Comparison of ENCODE assay signal across 8 cellular contexts in the genomic region with DNA sequence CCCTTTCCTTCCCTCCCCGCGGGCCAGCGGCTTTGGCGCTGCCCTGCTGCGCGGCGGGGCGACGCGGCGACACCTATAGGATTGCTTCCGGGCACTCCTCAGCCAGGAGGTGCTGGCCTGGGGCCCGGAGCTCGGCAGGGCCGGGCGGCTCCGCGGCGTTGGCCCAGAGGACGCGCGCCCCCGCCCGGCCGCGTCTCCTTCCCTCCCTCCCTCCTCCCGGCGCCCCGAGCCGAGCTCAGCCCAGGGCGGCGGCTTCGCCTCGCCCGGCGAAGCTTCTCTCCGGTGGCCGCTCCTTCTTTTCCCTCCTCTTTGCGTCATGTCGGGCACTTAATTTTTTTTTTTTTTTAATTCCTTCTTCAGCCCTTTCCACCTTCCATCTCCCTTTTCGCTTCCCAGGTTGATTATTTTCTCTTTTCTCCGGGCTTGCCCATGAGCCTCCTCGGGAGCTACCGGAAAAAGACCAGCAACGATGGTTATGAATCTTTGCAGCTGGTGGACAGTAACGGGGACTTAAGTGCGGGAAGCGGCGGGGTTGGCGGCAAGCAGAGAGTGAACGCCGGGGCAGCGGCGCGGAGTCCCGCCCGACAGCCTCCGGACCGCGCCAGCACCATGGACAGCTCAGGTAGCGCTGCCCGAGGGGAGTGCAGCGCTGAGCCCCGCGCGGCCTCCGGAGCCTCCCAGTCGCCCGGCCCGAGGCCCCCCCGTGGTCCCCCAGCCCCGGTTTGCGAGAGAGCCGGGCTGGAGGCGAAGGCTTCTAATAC. TPM values are rescaled to one million over a fixed set of nuclear protein-coding genes. Genes with fewer than 3 reads are reported as not detected.
A peak's percentile ranks its signal among the peaks of the same experiment; 100 is the strongest.
DNase-seq lines count a peak whose midpoint lies in the region; ATAC-seq and TF ChIP-seq lines count a peak whose summit lies in the region.

A gene (plus strand): TSS at position 227 of the 761 bp plus-strand sequence. CDS start 203 bp downstream, at position 430.

- H3K27ac ChIP-seq in thyroid gland = no peak within 1 kb of the TSS

- no peaks in the 10 kb centered on the region for H3K9me3 ChIP-seq in thyroid gland

- DNase-seq in GM10266 (ENCODE audit: extremely low spot score) = peak; percentile 64
- peak; percentile 21 for DNase-seq in KG1 (lab: John Stamatoyannopoulos, UW)
- peak; percentile 7 for DNase-seq in SKM-1 (lab: John Stamatoyannopoulos, UW; ENCODE audit: unreplicated experiment)
- peak; percentile 1 for DNase-seq in activated naive CD8-positive, alpha-beta T cell treated with anti-CD3 and anti-CD28 coated beads, Interleukin-2, amount 50 U/mL, for 16 hours (ENCODE audit: low read depth, low spot score)
- DNase-seq in Right ventricle myocardium inferior (ENCODE audit: missing footprints) = peak; percentile 75
- peak; percentile 21 for DNase-seq in occipital lobe (lab: John Stamatoyannopoulos, UW)
- peak; percentile 71 to 81 for DNase-seq in thyroid gland

- ATAC-seq in Right ventricle myocardium inferior (peak; percentile 97), GM21576 (IDR thresholded peaks at IDR 0.05; ENCODE audit: unreplicated experiment) (no peak)

- peaks cover 0 to 15% of the 10 kb centered on the region in 2 donors for H3K4me1 ChIP-seq in thyroid gland

- intact Hi-C loops in Right ventricle myocardium inferior (cut with DNase I) (no loop called here), thyroid gland (cut with DNase I) (loop anchor here (10.0 kb wide), 1 partner anchor 55 kb away; no protein-coding TSS in a partner anchor)

- TF ChIP-seq CTCF in GM10266 (IDR thresholded peaks at IDR 0.05; ENCODE audit: control insufficient read depth, insufficient read depth, low read depth, missing control alignments) = no peak
- no peak for TF ChIP-seq CTCF in thyroid gland (IDR thresholded peaks at IDR 0.05)

- WGBS in thyroid gland, 2 donors = 2 to 3% methylated on average over 60 to 61 of the region's 75 CpGs

- peak within 1 kb of the TSS; percentile 14 to 29 (median 25) for H3K4me3 ChIP-seq in thyroid gland (replicated peaks in 1 of 3)

- no peak for TF ChIP-seq POLR2A in thyroid gland (IDR thresholded peaks at IDR 0.05)

- H3K36me3 ChIP-seq in thyroid gland = no peaks in the 10 kb centered on the region

- H3K27me3 ChIP-seq in thyroid gland = no peaks in the 10 kb centered on the region

RNA-seq across cellular contexts. Expression of the gene that starts here (rescaled TPM):
- total RNA-seq in Right ventricle myocardium inferior (2.0 TPM), occipital lobe (104 TPM), thyroid gland (1 to 10 TPM; 2.8 to 9.2 (median 5.3) TPM)

Comparison
In these comparisons a context has a peak if more than half of its experiments do, and no peak if none do; other contexts are left out.
1. RNA of the gene that starts here (total RNA-seq): 104 TPM in occipital lobe (single experiment); 2.8 to 9.2 TPM in thyroid gland and 2.0 TPM in Right ventricle myocardium inferior (single experiment); every median in the first group is over 10 times any median in the second.
2. DNase-seq: peak in every context shown above with its lines; median percentile 76 in thyroid gland; 75 in Right ventricle myocardium inferior; 64 in GM10266; 21 in KG1; 21 in occipital lobe; 7 in SKM-1; 1 in activated naive CD8-positive, alpha-beta T cell treated with anti-CD3 and anti-CD28 coated beads, Interleukin-2, amount 50 U/mL, for 16 hours.